Comparison of ENCODE assay signal across 19 cellular contexts in genomic region chr2:60295591-60295962, GRCh38.
A peak's percentile ranks its signal among the peaks of the same experiment; 100 is the strongest.
DNase-seq lines count a peak whose midpoint lies in the region; ATAC-seq and TF ChIP-seq lines count a peak whose summit lies in the region.
"Had no signal": no experiment of that assay in that cellular context is flagged by ENCODE, and none has a peak within 500 bp of the region (broad histone marks: within the 10 kb centered on the region; RNA-seq: fewer than 3 reads in every experiment).

No MANE protein-coding gene starts in this region.

- DNase-seq in ELF-1 (ENCODE audit: low read depth, low spot score) = peak; percentile 30
- DNase-seq in SJCRH30 = peak; percentile 29 to 61
- DNase-seq in globus pallidus (ENCODE audit: low spot score) = peak; percentile 88
- DNase-seq in pons (ENCODE audit: low spot score) = peak; percentile 85
- no peak for DNase-seq in left ventricle myocardium superior
- no peak for DNase-seq in left lung
- DNase-seq in GOT3 (lab: John Stamatoyannopoulos, UW) = no peak
- no peak for DNase-seq in lower leg skin (ENCODE audit: low spot score in 2 of 2)
- DNase-seq: activated CD4-positive, alpha-beta T cell treated with anti-CD3 and anti-CD28 coated beads, Interleukin-2, amount 50 U/mL, for 1 hour; activated CD8-positive, alpha-beta memory T cell treated with anti-CD3 and anti-CD28 coated beads, Interleukin-2, amount 50 U/mL, for 48 hours; CD8-positive, alpha-beta memory T cell; DND-41; left colon; NCI-H1436 treated with DMSO at 0.1 percent for 48 hours; NCI-H82; ovary; stimulated activated CD4-positive, alpha-beta T cell treated with anti-CD3 and anti-CD28 coated beads, Interleukin-2, amount 100 ng/mL, for 48 hours; SW 1271 had no signal

- H3K27me3 ChIP-seq in SJCRH30 (no peaks in the 10 kb centered on the region), left lung (no peaks in the 10 kb centered on the region)
- H3K27me3 ChIP-seq: ovary, vagina had no signal

- H3K4me3 ChIP-seq in SJCRH30 = peak overlapping the region; percentile 45
- H3K4me3 ChIP-seq in left lung = no peak overlapping the region
- H3K4me3 ChIP-seq in lower leg skin (ENCODE audit: low read depth, poor library complexity, severe bottlenecking) = no peak overlapping the region
- H3K4me3 ChIP-seq: ovary, vagina had no signal

- peak overlapping the region; percentile 46 for H3K27ac ChIP-seq in SJCRH30
- H3K27ac ChIP-seq in left lung = no peak overlapping the region
- H3K27ac ChIP-seq: ovary had no signal

- H3K9me3 ChIP-seq in SJCRH30 (replicated peaks) = 0 out of 2 replicates have a peak, but pooled peaks cover 3% of the 10 kb centered on the region
- H3K9me3 ChIP-seq in left lung = no peaks in the 10 kb centered on the region
- H3K9me3 ChIP-seq: vagina had no signal

- no peak for TF ChIP-seq POLR2A in lower leg skin (IDR thresholded peaks at IDR 0.05)

- no peak for ATAC-seq in left ventricle myocardium superior
- no peak for ATAC-seq in left lung

- WGBS in lower leg skin, 2 donors = 71 to 84% methylated on average over 10 of the region's 10 CpGs

- TF ChIP-seq CTCF in left lung (IDR thresholded peaks at IDR 0.05) (no peak), lower leg skin (IDR thresholded peaks at IDR 0.05) (no peak)

- H3K36me3 ChIP-seq in SJCRH30 (no peaks in the 10 kb centered on the region), left lung (no peaks in the 10 kb centered on the region)
- H3K36me3 ChIP-seq: ovary, vagina had no signal

- intact Hi-C loops in left ventricle myocardium superior (cut with micrococcal nuclease) (no loop called here), left lung (cut with DNase I) (no loop called here), lower leg skin (cut with DNase I; ENCODE audit: low total_unique reads) (no loop called here)

- peaks cover 7% of the 10 kb centered on the region for H3K4me1 ChIP-seq in SJCRH30
- no peaks in the 10 kb centered on the region for H3K4me1 ChIP-seq in left lung
- H3K4me1 ChIP-seq: vagina had no signal

Comparison
In these comparisons a context has a peak if more than half of its experiments do, and no peak if none do; other contexts are left out.
1. DNase-seq: peak in ELF-1 (single experiment), SJCRH30 (2 of 2), globus pallidus (single experiment) and pons (single experiment); none in left ventricle myocardium superior (single experiment), left lung (0 of 2), GOT3 (single experiment) and lower leg skin (0 of 2).